In the genomic region with DNA sequence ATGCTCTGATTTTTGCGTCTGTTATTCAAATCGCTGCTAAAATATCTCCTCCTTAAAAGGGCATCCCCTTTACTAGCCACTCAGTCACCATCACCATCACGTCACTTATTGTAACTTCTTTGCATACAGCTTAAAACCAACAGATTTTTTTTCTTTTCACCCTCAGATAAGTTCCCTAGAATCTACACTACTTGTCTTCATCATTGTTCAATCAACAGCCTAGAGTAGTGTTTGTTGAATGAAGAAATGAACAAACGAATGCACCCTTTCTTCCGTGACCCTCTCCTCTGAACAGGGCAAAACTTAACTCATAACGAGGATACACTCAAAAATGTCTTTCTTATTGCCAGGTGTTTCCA, we compare ENCODE assay signal across 8 cellular contexts. TPM values are rescaled to one million over a fixed set of nuclear protein-coding genes. Genes with fewer than 3 reads are reported as not detected.
DNase-seq lines count a peak whose midpoint lies in the region; ATAC-seq, FAIRE-seq and TF ChIP-seq lines count a peak whose summit lies in the region.

No MANE protein-coding gene starts in this region.

- POLR2A ChIA-PET in HepG2 (lab: Yijun Ruan, JAX): no interaction called here

- TF ChIP-seq EP300 in HepG2 (IDR thresholded peaks at IDR 0.05; ENCODE audit: low read depth in 2 of 2, low read length in 2 of 2) (no peak), HepG2 (CRISPR knock-in tag; IDR thresholded peaks at IDR 0.05; ENCODE audit: borderline replicate concordance) (no peak)

- peaks cover 8% of the 10 kb centered on the region for H3K79me2 ChIP-seq in HepG2 (ENCODE audit: insufficient read depth, low read length)

- intact Hi-C loops in HepG2 (cut with micrococcal nuclease; ENCODE audit: unreplicated experiment) (no loop called here), tibial artery (cut with DNase I; ENCODE audit: low total_unique reads) (no loop called here)

- CTCF ChIA-PET in HepG2 (lab: Yijun Ruan, JAX; ENCODE audit: low intra/inter-chr PET ratio, low total read pairs): no interaction called here

- H3K4me3 ChIP-seq in HepG2 (replicated peaks in 1 of 3; ENCODE audit: insufficient read depth in 1 of 3, low read depth in 2 of 3, low read length in 3 of 3) (0 out of 6 replicates have a peak overlapping the region, but pooled peaks of 1 of the 3 experiments have one; percentile 91), tibial artery (peak overlapping the region; percentile 93 to 96)

- ATAC-seq in activated T-cell treated with anti-CD3 and anti-CD28 coated beads, Interleukin-2, amount 50 U/mL, for 72 hours (replicated peaks in 1 of 2): no peak
- ATAC-seq in activated naive CD8-positive, alpha-beta T cell treated with anti-CD3 and anti-CD28 coated beads, Interleukin-2, amount 50 U/mL, for 24 hours: no peak
- ATAC-seq in HepG2: no peak

- in situ Hi-C loops in HepG2 (cut with HindIII; ENCODE audit: extremely low pct_ligation_motif_present, low pct_unique_long_range_greater_than_20kb): no loop called here

- no peaks in the 10 kb centered on the region for H3K36me3 ChIP-seq in HepG2 (replicated peaks in 1 of 2; ENCODE audit: control insufficient read depth in 1 of 2, insufficient read depth in 2 of 2, low read length in 2 of 2)
- H3K36me3 ChIP-seq in tibial artery: no peaks in the 10 kb centered on the region

- TF ChIP-seq CTCF in HepG2 (CRISPR knock-in tag; IDR thresholded peaks at IDR 0.05): no peak
- TF ChIP-seq CTCF in tibial artery (IDR thresholded peaks at IDR 0.05): no peak

- peaks cover 29% of the 10 kb centered on the region for H3K4me1 ChIP-seq in HepG2 (ENCODE audit: insufficient read depth, low read length)
- peaks cover 0 to 35% (median 21%) of the 10 kb centered on the region in 4 donors for H3K4me1 ChIP-seq in tibial artery

- TSS peak; percentile 76 for BruUV-seq in HepG2 (replicated peaks; lab: Mats Ljungman, UMichigan)

- H4K20me1 ChIP-seq in HepG2 (ENCODE audit: insufficient read depth, low read length): no peaks in the 10 kb centered on the region

- H3K27me3 ChIP-seq in HepG2 (ENCODE audit: control insufficient read depth in 1 of 2, insufficient read depth in 2 of 2, low read length in 2 of 2): no peaks in the 10 kb centered on the region
- H3K27me3 ChIP-seq in tibial artery: no peaks in the 10 kb centered on the region

- H3K27ac ChIP-seq in HepG2 (ENCODE audit: extremely low read length, insufficient read depth, low read length) (no peak overlapping the region), tibial artery (peak overlapping the region; percentile 92 to 94)

- H3K36me3 Mint-ChIP-seq in activated T-cell treated with anti-CD3 and anti-CD28 coated beads, Interleukin-2, amount 50 U/mL, for 72 hours (ENCODE audit: insufficient read depth in 2 of 2): peaks cover 2 to 13% of the 10 kb centered on the region in 2 donors
- peaks cover 21% of the 10 kb centered on the region for H3K36me3 Mint-ChIP-seq in activated naive CD8-positive, alpha-beta T cell treated with anti-CD3 and anti-CD28 coated beads, Interleukin-2, amount 50 U/mL, for 24 hours (ENCODE audit: low read depth)

- peak overlapping the region; percentile 96 to 98 for H3K4me3 Mint-ChIP-seq in activated T-cell treated with anti-CD3 and anti-CD28 coated beads, Interleukin-2, amount 50 U/mL, for 72 hours
- peak overlapping the region; percentile 99 for H3K4me3 Mint-ChIP-seq in activated naive CD8-positive, alpha-beta T cell treated with anti-CD3 and anti-CD28 coated beads, Interleukin-2, amount 50 U/mL, for 24 hours

- H3K4me2 ChIP-seq in HepG2 (ENCODE audit: low read depth, low read length): peak overlapping the region; percentile 60

- no peak for FAIRE-seq in HepG2 (lab: Jason Lieb, UNC)

- 90% methylated on average over 6 of the region's 6 CpGs for WGBS in HepG2 (ENCODE audit: low lambda C conversion rate)

- peak overlapping the region; percentile 93 for H3K27ac Mint-ChIP-seq in activated T-cell treated with anti-CD3 and anti-CD28 coated beads, Interleukin-2, amount 50 U/mL, for 72 hours
- H3K27ac Mint-ChIP-seq in activated naive CD8-positive, alpha-beta T cell treated with anti-CD3 and anti-CD28 coated beads, Interleukin-2, amount 50 U/mL, for 24 hours: peak overlapping the region; percentile 99

- H3K4me1 Mint-ChIP-seq in activated T-cell treated with anti-CD3 and anti-CD28 coated beads, Interleukin-2, amount 50 U/mL, for 72 hours (ENCODE audit: low read depth): peaks cover 44% of the 10 kb centered on the region
- peaks cover 46% of the 10 kb centered on the region for H3K4me1 Mint-ChIP-seq in activated naive CD8-positive, alpha-beta T cell treated with anti-CD3 and anti-CD28 coated beads, Interleukin-2, amount 50 U/mL, for 24 hours

- H3K9ac ChIP-seq in HepG2 (ENCODE audit: insufficient read depth, low read depth, low read length): no peak overlapping the region

- peaks cover 3 to 7% of the 10 kb centered on the region in 2 donors for H3K9me3 Mint-ChIP-seq in activated T-cell treated with anti-CD3 and anti-CD28 coated beads, Interleukin-2, amount 50 U/mL, for 72 hours
- H3K9me3 Mint-ChIP-seq in activated naive CD8-positive, alpha-beta T cell treated with anti-CD3 and anti-CD28 coated beads, Interleukin-2, amount 50 U/mL, for 24 hours: peaks cover 15% of the 10 kb centered on the region

- no peak for DNase-seq in activated T-cell treated with anti-CD3 and anti-CD28 coated beads, Interleukin-2, amount 50 U/mL, for 72 hours
- DNase-seq in activated T-cell treated with anti-CD3 and anti-CD28 coated beads for 4 hours (no peak), HepG2 (ENCODE audit: low spot score) (no peak), tibial artery (no peak), AML-193 (lab: John Stamatoyannopoulos, UW) (no peak), NCI-H1092 (lab: John Stamatoyannopoulos, UW) (no peak)
- DNase-seq in activated naive CD8-positive, alpha-beta T cell treated with anti-CD3 and anti-CD28 coated beads, Interleukin-2, amount 50 U/mL, for 24 hours: no peak
- no peak for DNase-seq in stimulated activated naive CD4-positive, alpha-beta T cell (lab: John Stamatoyannopoulos, UW)

- no peak for TF ChIP-seq RAD21 in HepG2 (CRISPR knock-in tag; IDR thresholded peaks at IDR 0.05)

- no peak for TF ChIP-seq POLR2A in HepG2 (IDR thresholded peaks at IDR 0.05; ENCODE audit: insufficient read depth in 1 of 2, low read depth in 2 of 2, low read length in 2 of 2)

- H3K27me3 Mint-ChIP-seq in activated T-cell treated with anti-CD3 and anti-CD28 coated beads, Interleukin-2, amount 50 U/mL, for 72 hours (ENCODE audit: low read depth): no peaks in the 10 kb centered on the region
- no peaks in the 10 kb centered on the region for H3K27me3 Mint-ChIP-seq in activated naive CD8-positive, alpha-beta T cell treated with anti-CD3 and anti-CD28 coated beads, Interleukin-2, amount 50 U/mL, for 24 hours

- H3K9me3 ChIP-seq in HepG2 (ENCODE audit: low read length): no peaks in the 10 kb centered on the region
- no peaks in the 10 kb centered on the region for H3K9me3 ChIP-seq in tibial artery

- no peak overlapping the region for H2AFZ ChIP-seq in HepG2 (ENCODE audit: low read length)

TF ChIP-seq in HepG2, 621 proteins besides CTCF, POLR2A, EP300 and RAD21:
- TF ChIP-seq MYC (CRISPR knock-in tag; IDR thresholded peaks at IDR 0.05; ENCODE audit: borderline replicate concordance) (no peak), SP5 (CRISPR knock-in tag; IDR thresholded peaks at IDR 0.05; ENCODE audit: borderline replicate concordance, low read depth) (no peak), ZNF598 (CRISPR knock-in tag; IDR thresholded peaks at IDR 0.05; ENCODE audit: borderline replicate concordance) (no peak), ZNF562 (CRISPR knock-in tag; IDR thresholded peaks at IDR 0.05; ENCODE audit: borderline replicate concordance) (no peak), ZNF10 (CRISPR knock-in tag; IDR thresholded peaks at IDR 0.05; ENCODE audit: borderline replicate concordance, low read depth) (no peak), ZFP37 (CRISPR knock-in tag; IDR thresholded peaks at IDR 0.05; ENCODE audit: borderline replicate concordance) (no peak), ARNT2 (CRISPR knock-in tag; IDR thresholded peaks at IDR 0.05; ENCODE audit: low read depth) (no peak), SP1 (IDR thresholded peaks at IDR 0.05) (no peak), SP1 (CRISPR knock-in tag; IDR thresholded peaks at IDR 0.05) (no peak), KDM3A (CRISPR knock-in tag; IDR thresholded peaks at IDR 0.05; ENCODE audit: low read depth) (no peak)
TF ChIP-seq in HepG2: peak in this region for 0.

RNA-seq across cellular contexts. Expression of a gene that starts 1.1 kb away (rescaled TPM):
- total RNA-seq in activated T-cell treated with anti-CD3 and anti-CD28 coated beads, Interleukin-2, amount 50 U/mL, for 72 hours: 10 to 100 TPM; 30.0 to 32.5 TPM
- 9.8 and 16.9 TPM in 2 replicates for total RNA-seq in HepG2 (2016; rRNA removed; fragmentation: Illumina TruSeq; extraction: Trizol)
- total RNA-seq in HepG2 (2016; cell fraction: cytosol; rRNA removed; fragmentation: Illumina TruSeq; extraction: Trizol; ENCODE audit: low read depth): 0.88 and 1.1 TPM in 2 replicates
- total RNA-seq in HepG2 (2016; cell fraction: insoluble cytoplasmic fraction; rRNA removed; fragmentation: Illumina TruSeq; extraction: Trizol): 9.0 and 15.0 TPM in 2 replicates
- 5.0 and 5.8 TPM in 2 replicates for total RNA-seq in HepG2 (2016; cell fraction: membrane; rRNA removed; fragmentation: Illumina TruSeq; extraction: Trizol)
- 14.4 and 17.1 TPM in 2 replicates for total RNA-seq in HepG2 (2016; cell fraction: nucleus; rRNA removed; fragmentation: Illumina TruSeq; extraction: Trizol)
- 6.4 and 7.2 TPM in 2 replicates for polyA plus RNA-seq in HepG2 (2011; rRNA removed)
- polyA plus RNA-seq in HepG2 (2011; cell fraction: cytosol; rRNA removed): 2.1 and 3.8 TPM in 2 replicates
- 4.8 and 7.1 TPM in 2 replicates for polyA plus RNA-seq in HepG2 (2011; cell fraction: nucleus; rRNA removed)
- polyA plus RNA-seq in HepG2 (2012): 8.5 and 9.6 TPM in 2 replicates
- 0.32 and 0.34 TPM in 2 replicates for polyA plus RNA-seq in HepG2 (2016; cell fraction: cytosol; fragmentation: Illumina TruSeq; extraction: Trizol; ENCODE audit: low read depth)
- polyA plus RNA-seq in HepG2 (2016; cell fraction: insoluble cytoplasmic fraction; fragmentation: Illumina TruSeq; extraction: Trizol; ENCODE audit: low read depth): 7.8 and 7.9 TPM in 2 replicates
- polyA plus RNA-seq in HepG2 (2016; cell fraction: membrane; fragmentation: Illumina TruSeq; extraction: Trizol; ENCODE audit: low read depth): 1.0 and 1.2 TPM in 2 replicates
- polyA plus RNA-seq in HepG2 (2016; cell fraction: nucleus; fragmentation: Illumina TruSeq; extraction: Trizol; ENCODE audit: insufficient read depth, low read depth): 11.9 and 13.3 TPM in 2 replicates
- polyA minus RNA-seq in HepG2 (2011; rRNA and poly(A)+ RNA removed; ENCODE audit: low replicate concordance): 6.2 and 11.4 TPM in 2 replicates
- polyA minus RNA-seq in HepG2 (2011; cell fraction: cytosol; rRNA and poly(A)+ RNA removed): 10.1 and 13.1 TPM in 2 replicates
- polyA minus RNA-seq in HepG2 (2011; cell fraction: nucleus; rRNA and poly(A)+ RNA removed): 25.1 and 32.9 TPM in 2 replicates
